8 cellular contexts compared by ENCODE assay signal in the genomic region with DNA sequence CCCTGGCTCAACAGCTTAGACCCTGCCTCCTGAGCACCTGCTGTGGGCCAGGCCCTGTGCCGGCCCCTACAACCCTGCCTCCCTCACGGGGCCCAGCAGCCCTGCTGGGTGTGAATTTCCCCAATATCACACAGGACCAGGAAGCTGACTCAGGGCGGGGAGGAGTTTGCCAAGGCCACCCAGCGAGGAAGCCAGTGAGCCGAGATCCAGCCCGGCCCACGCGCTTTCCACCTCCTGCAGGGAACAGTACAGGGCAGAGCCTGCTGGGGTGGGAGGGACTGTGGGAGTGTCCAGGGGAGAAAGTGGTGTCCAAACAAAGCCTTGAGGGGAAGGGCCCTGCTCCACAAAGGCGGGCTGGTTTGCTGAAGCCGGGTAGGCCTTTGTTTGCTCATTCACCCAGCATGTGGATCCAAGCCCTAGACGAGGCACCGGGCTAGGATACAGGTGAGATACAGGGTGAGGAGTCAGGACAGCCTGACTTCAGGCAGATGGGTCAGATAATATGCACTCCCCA. TPM values are rescaled to one million over a fixed set of nuclear protein-coding genes. Genes with fewer than 3 reads are reported as not detected.
DNase-seq lines count a peak whose midpoint lies in the region; ATAC-seq, FAIRE-seq and TF ChIP-seq lines count a peak whose summit lies in the region.

No MANE protein-coding gene starts in this region.

- H3K9me3 ChIP-seq in mucosa of descending colon: no peaks in the 10 kb centered on the region

- H3K4me3 ChIP-seq in epithelial cell of proximal tubule (ENCODE audit: low read depth, low read length): no peak overlapping the region
- no peak overlapping the region for H3K4me3 ChIP-seq in mucosa of descending colon

- ATAC-seq in mucosa of descending colon: peak; percentile 88
- ATAC-seq in GM18907 (IDR thresholded peaks at IDR 0.05; ENCODE audit: unreplicated experiment): no peak
- no peak for ATAC-seq in HG02610 (IDR thresholded peaks at IDR 0.05; ENCODE audit: unreplicated experiment)

- H3K4me1 ChIP-seq in mucosa of descending colon (ENCODE audit: low read depth): peaks cover 10% of the 10 kb centered on the region

- TF ChIP-seq CTCF in epithelial cell of proximal tubule (conservative IDR thresholded peaks at IDR 0.05; ENCODE audit: low read depth, low read length) (no peak), mucosa of descending colon (IDR thresholded peaks at IDR 0.05) (no peak), GM10266 (IDR thresholded peaks at IDR 0.05; ENCODE audit: control insufficient read depth, insufficient read depth, low read depth, missing control alignments) (no peak)

- peak; percentile 99 for FAIRE-seq in urothelium cell line (lab: Jason Lieb, UNC)

- peak; percentile 91 for DNase-seq in HCEC 1CT
- DNase-seq in RKO (ENCODE audit: low spot score): peak; percentile 90
- DNase-seq in epithelial cell of proximal tubule (ENCODE audit: low read depth): peak; percentile 77
- peak; percentile 78 to 90 (median 84) for DNase-seq in mucosa of descending colon
- DNase-seq in urothelium cell line (ENCODE audit: low spot score): peak; percentile 95
- no peak for DNase-seq in GM10266 (ENCODE audit: extremely low spot score)

- no peaks in the 10 kb centered on the region for H3K36me3 ChIP-seq in mucosa of descending colon (ENCODE audit: low read depth)

- intact Hi-C loops in mucosa of descending colon (cut with DNase I, micrococcal nuclease): no loop called here

RNA-seq across cellular contexts. Expression of a gene that starts 26.8 kb away (rescaled TPM):
- total RNA-seq in epithelial cell of proximal tubule: 1,634 and 2,001 TPM in 2 replicates
- total RNA-seq in mucosa of descending colon: 1,000 to 10,000 TPM; 1,561 to 1,749 (median 1,709) TPM

RNA-seq across cellular contexts. Expression of a gene that starts 47.8 kb away (rescaled TPM):
- 41.1 and 79.6 TPM in 2 replicates for total RNA-seq in epithelial cell of proximal tubule
- 10 to 100 TPM in 1 of 3 donors, 1 to 10 TPM in 2; 1.8 to 16.6 (median 5.4) TPM for total RNA-seq in mucosa of descending colon

RNA-seq across cellular contexts. Expression of a gene that starts 57.2 kb away (rescaled TPM):
- total RNA-seq in epithelial cell of proximal tubule (4.7 TPM in 2 replicates), mucosa of descending colon (10 to 100 TPM in 1 of 3 donors, 1 to 10 TPM in 2; 1.7 to 26.5 (median 2.9) TPM)
